In genomic region chr6:16766043-16766521, GRCh38 we compare ENCODE assay signal across 1 cellular context.
TF ChIP-seq lines count a peak whose summit lies in the region.

No MANE protein-coding gene starts in this region.

TF ChIP-seq in HCT116, 20 proteins besides CTCF, POLR2A, EP300 and RAD21 (continued from another document):
- TF ChIP-seq POLR2AphosphoS5 (IDR thresholded peaks at IDR 0.05; ENCODE audit: low read depth, low read length) (peak; percentile 39; the same call in 1 of the 2 replicates), FOSL1 (IDR thresholded peaks at IDR 0.05; ENCODE audit: low read depth) (peak; percentile 91), MAX (IDR thresholded peaks at IDR 0.05) (peak; percentile 63), TCF7L2 (IDR thresholded peaks at IDR 0.05; ENCODE audit: borderline replicate concordance, extremely low read depth, insufficient read depth, insufficient read length) (no peak), ZNF274 (IDR thresholded peaks at IDR 0.05; ENCODE audit: low read depth, low read length) (no peak), REST (IDR thresholded peaks at IDR 0.05; ENCODE audit: low read depth) (no peak), ELF1 (IDR thresholded peaks at IDR 0.05; ENCODE audit: borderline replicate concordance, low read depth) (no peak), CEBPB (IDR thresholded peaks at IDR 0.05; ENCODE audit: low read depth) (peak; percentile 81), JUND (IDR thresholded peaks at IDR 0.05) (peak; percentile 86), SIN3A (IDR thresholded peaks at IDR 0.05; ENCODE audit: low read depth) (peak; percentile 87)
